20 cellular contexts compared by ENCODE assay signal in the genomic region with DNA sequence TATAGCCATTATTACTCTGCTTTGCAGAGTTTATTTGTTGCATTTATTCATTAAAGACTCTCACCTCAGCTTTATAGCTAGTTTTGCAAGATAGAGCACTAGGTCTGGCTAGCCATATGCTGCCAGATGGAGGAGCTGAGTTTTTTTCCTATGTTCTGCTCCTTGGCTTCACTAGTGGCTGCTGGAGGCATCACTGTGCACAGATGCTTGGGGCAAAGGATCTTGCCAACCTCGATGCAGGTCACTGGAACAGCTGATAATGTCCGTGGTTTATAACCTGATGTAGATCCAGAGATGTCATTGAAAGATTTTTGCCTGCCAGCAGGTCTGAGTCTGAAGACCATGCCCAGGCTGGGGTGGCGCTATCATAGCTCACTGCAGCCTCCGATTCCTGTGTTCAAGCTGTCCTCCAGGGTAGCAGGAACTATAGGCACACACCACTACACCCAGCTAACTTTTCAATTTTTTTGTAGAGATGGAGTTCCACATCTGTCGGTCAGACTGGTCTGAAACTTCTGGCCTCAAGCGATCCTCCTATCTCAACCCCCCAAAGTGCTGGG.
DNase-seq lines count a peak whose midpoint lies in the region; ATAC-seq and TF ChIP-seq lines count a peak whose summit lies in the region.
"Had no signal": no experiment of that assay in that cellular context is flagged by ENCODE, and none has a peak within 500 bp of the region (broad histone marks: within the 10 kb centered on the region; RNA-seq: fewer than 3 reads in every experiment).

No MANE protein-coding gene starts in this region.

- no peaks in the 10 kb centered on the region for H3K27me3 Mint-ChIP-seq in activated naive CD4-positive, alpha-beta T cell treated with anti-CD3 and anti-CD28 coated beads, Interleukin-2, amount 50 U/mL, for 24 hours
- no peaks in the 10 kb centered on the region for H3K27me3 Mint-ChIP-seq in brain
- H3K27me3 Mint-ChIP-seq: activated B cell treated with CpG ODN at 0.5 μM for 24 hours; activated CD8-positive, alpha-beta memory T cell treated with anti-CD3 and anti-CD28 coated beads, Interleukin-2, amount 10 ng/mL, durations not matched to agents 7 days and 5 days; stimulated activated naive CD8-positive, alpha-beta T cell treated with anti-CD3 and anti-CD28 coated beads, Interleukin-15, amount 100 ng/mL, for 72 hours had no signal

- no peaks in the 10 kb centered on the region for H3K9me3 Mint-ChIP-seq in activated naive CD4-positive, alpha-beta T cell treated with anti-CD3 and anti-CD28 coated beads, Interleukin-2, amount 50 U/mL, for 24 hours
- H3K9me3 Mint-ChIP-seq in brain: no peaks in the 10 kb centered on the region
- H3K9me3 Mint-ChIP-seq: activated B cell treated with CpG ODN at 0.5 μM for 24 hours; stimulated activated naive CD8-positive, alpha-beta T cell treated with anti-CD3 and anti-CD28 coated beads, Interleukin-15, amount 100 ng/mL, for 72 hours; T-helper 1 cell treated with Interleukin-12 subunit alpha and Interleukin-12 subunit beta and Interleukin-4 antibody, amounts not matched to agents 30 μg/mL and 1 μg/mL, for 36 hours had no signal

- peak overlapping the region; percentile 71 for H3K27ac Mint-ChIP-seq in activated naive CD4-positive, alpha-beta T cell treated with anti-CD3 and anti-CD28 coated beads, Interleukin-2, amount 50 U/mL, for 24 hours
- H3K27ac Mint-ChIP-seq in brain: peak overlapping the region in 3 of 5 experiments; percentile 2 to 85 (median 52)
- H3K27ac Mint-ChIP-seq: activated CD8-positive, alpha-beta memory T cell treated with anti-CD3 and anti-CD28 coated beads, Interleukin-2, amount 10 ng/mL, durations not matched to agents 7 days and 5 days; T-helper 1 cell treated with Interleukin-12 subunit alpha and Interleukin-12 subunit beta and Interleukin-4 antibody, amounts not matched to agents 30 μg/mL and 1 μg/mL, for 36 hours had no signal

- no peak for DNase-seq in activated naive CD4-positive, alpha-beta T cell treated with anti-CD3 and anti-CD28 coated beads, Interleukin-2, amount 50 U/mL, for 16 hours
- peak; percentile 28 to 86 for DNase-seq in NCI-H446 (lab: John Stamatoyannopoulos, UW)
- DNase-seq in stimulated activated CD4-positive, alpha-beta T cell treated with anti-CD3 and anti-CD28 coated beads, Interleukin-4, amount 100 ng/mL, for 24 hours: no peak
- no peak for DNase-seq in GM19238 (ENCODE audit: insufficient read length, low spot score)
- DNase-seq in H4 (ENCODE audit: low spot score): no peak
- DNase-seq: activated B cell treated with CpG ODN at 0.5 μM for 24 hours; activated CD8-positive, alpha-beta memory T cell treated with anti-CD3 and anti-CD28 coated beads, Interleukin-2, amount 10 ng/mL, durations not matched to agents 7 days and 5 days; activated gamma-delta T cell treated with Interleukin-2 at 50 U/mL for 16 hours; HCEC 1CT; kidney glomerular epithelial cell; mesendoderm; NCI-H1048; NCI-H2081 treated with DMSO at 0.1 percent for 48 hours; retina; stimulated activated naive CD8-positive, alpha-beta T cell treated with anti-CD3 and anti-CD28 coated beads, Interleukin-15, amount 100 ng/mL, for 72 hours had no signal

- no peak for ATAC-seq in HG03354 (IDR thresholded peaks at IDR 0.05; ENCODE audit: poor library complexity, severe bottlenecking, unreplicated experiment)
- ATAC-seq: activated CD8-positive, alpha-beta memory T cell treated with anti-CD3 and anti-CD28 coated beads, Interleukin-2, amount 10 ng/mL, durations not matched to agents 7 days and 5 days; Right ventricle myocardium inferior had no signal

- no peak overlapping the region for H3K4me3 Mint-ChIP-seq in activated naive CD4-positive, alpha-beta T cell treated with anti-CD3 and anti-CD28 coated beads, Interleukin-2, amount 50 U/mL, for 24 hours
- H3K4me3 Mint-ChIP-seq in brain: peak overlapping the region in 1 of 5 experiments; percentile 51
- H3K4me3 Mint-ChIP-seq: activated B cell treated with CpG ODN at 0.5 μM for 24 hours; activated CD8-positive, alpha-beta memory T cell treated with anti-CD3 and anti-CD28 coated beads, Interleukin-2, amount 10 ng/mL, durations not matched to agents 7 days and 5 days; stimulated activated naive CD8-positive, alpha-beta T cell treated with anti-CD3 and anti-CD28 coated beads, Interleukin-15, amount 100 ng/mL, for 72 hours; T-helper 1 cell treated with Interleukin-12 subunit alpha and Interleukin-12 subunit beta and Interleukin-4 antibody, amounts not matched to agents 30 μg/mL and 1 μg/mL, for 36 hours had no signal

- H3K4me1 Mint-ChIP-seq in activated naive CD4-positive, alpha-beta T cell treated with anti-CD3 and anti-CD28 coated beads, Interleukin-2, amount 50 U/mL, for 24 hours: peaks cover 83% of the 10 kb centered on the region
- H3K4me1 Mint-ChIP-seq in brain: peaks cover 8% of the 10 kb centered on the region

- TF ChIP-seq CTCF in brain (conservative IDR thresholded peaks at IDR 0.05): no peak

- H3K36me3 Mint-ChIP-seq in activated naive CD4-positive, alpha-beta T cell treated with anti-CD3 and anti-CD28 coated beads, Interleukin-2, amount 50 U/mL, for 24 hours: no peaks in the 10 kb centered on the region
- no peaks in the 10 kb centered on the region for H3K36me3 Mint-ChIP-seq in brain
- H3K36me3 Mint-ChIP-seq: activated CD8-positive, alpha-beta memory T cell treated with anti-CD3 and anti-CD28 coated beads, Interleukin-2, amount 10 ng/mL, durations not matched to agents 7 days and 5 days had no signal

Comparison
In these comparisons a context has a peak if more than half of its experiments do, and no peak if none do; other contexts are left out.
1. DNase-seq: peak in NCI-H446 (2 of 2); none in activated naive CD4-positive, alpha-beta T cell treated with anti-CD3 and anti-CD28 coated beads, Interleukin-2, amount 50 U/mL, for 16 hours (single experiment), stimulated activated CD4-positive, alpha-beta T cell treated with anti-CD3 and anti-CD28 coated beads, Interleukin-4, amount 100 ng/mL, for 24 hours (single experiment), GM19238 (single experiment) and H4 (single experiment).